ENCODE assay signal across 22 cellular contexts in the genomic region with DNA sequence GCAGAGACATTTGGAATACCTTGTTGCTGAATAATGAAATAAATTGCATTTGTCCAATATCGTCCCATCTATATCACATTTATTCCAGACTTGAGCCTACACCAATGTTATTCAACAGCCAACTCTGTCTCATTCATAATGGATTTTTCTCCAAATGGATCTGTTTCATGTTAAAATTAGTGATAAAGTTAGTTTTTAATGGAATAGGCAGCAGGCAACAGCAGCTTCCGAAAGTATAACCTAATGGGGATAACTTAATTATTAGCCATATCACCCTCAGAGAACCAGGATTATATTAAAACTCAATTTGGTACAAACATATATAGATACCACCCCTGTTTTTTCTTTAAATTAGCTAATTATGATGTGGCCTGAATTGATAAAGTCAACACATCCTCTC.
"Had no signal": no experiment of that assay in that cellular context is flagged by ENCODE, and none has a peak within 500 bp of the region (broad histone marks: within the 10 kb centered on the region; RNA-seq: fewer than 3 reads in every experiment).

No MANE protein-coding gene starts in this region.

- ATAC-seq: esophagus mucosa, gastrocnemius medialis, heart right ventricle, left lobe of liver, mucosa of descending colon, pancreas, right cardiac atrium had no signal

- H3K27me3 ChIP-seq: dorsolateral prefrontal cortex, gastrocnemius medialis, heart right ventricle, pancreas, tibial artery, upper lobe of left lung, uterus had no signal

- H3K9me3 ChIP-seq: gastrocnemius medialis, heart right ventricle, mucosa of descending colon, pancreas, tibial artery, upper lobe of left lung, uterus had no signal

- DNase-seq: cortex of kidney; dorsolateral prefrontal cortex; effector CD8-positive, alpha-beta T cell; gastrocnemius medialis; heart right ventricle; hypothalamus; islet precursor cell; mammary epithelial cell; mucosa of descending colon; occipital lobe; pancreas; right cardiac atrium; small intestine; stimulated activated CD4-positive, alpha-beta T cell treated with anti-CD3 and anti-CD28 coated beads, Interleukin-12 subunit alpha, Interleukin-12 subunit beta, amount 100 ng/mL, for 4 hours; stimulated activated naive CD4-positive, alpha-beta T cell treated with Interleukin-2 at 50 U/mL for 16 hours; tibial artery; upper lobe of left lung; uterus had no signal

- H3K27ac Mint-ChIP-seq: nephron, progenitor cell of endocrine pancreas had no signal

- H3K4me3 Mint-ChIP-seq: nephron had no signal

- H3K27me3 Mint-ChIP-seq: progenitor cell of endocrine pancreas had no signal

- FAIRE-seq: pancreas, small intestine had no signal

- H3K4me1 Mint-ChIP-seq: nephron had no signal

- H3K9me3 Mint-ChIP-seq: nephron had no signal

- H3K27ac ChIP-seq: dorsolateral prefrontal cortex, gastrocnemius medialis, heart right ventricle, pancreas, tibial artery, upper lobe of left lung, uterus had no signal
